Comparison of ENCODE assay signal across 21 cellular contexts in the genomic region with DNA sequence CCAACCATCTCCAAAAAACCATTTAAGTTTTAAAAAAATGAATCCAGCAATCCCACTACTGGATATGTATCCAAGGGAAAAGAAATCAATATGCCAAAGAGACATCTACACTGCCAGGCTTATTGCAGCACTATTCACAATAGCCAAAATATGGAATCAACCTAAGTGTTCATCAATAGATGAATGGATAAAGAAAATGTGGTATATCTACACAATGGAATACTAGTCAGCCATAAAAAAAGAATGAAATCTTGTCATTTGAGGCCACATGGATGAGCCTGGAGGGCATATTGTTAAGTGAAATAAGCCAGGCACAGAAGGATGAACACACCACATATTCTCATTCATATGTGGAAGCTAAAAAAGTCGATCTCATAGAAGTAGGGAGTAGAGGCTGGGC.
DNase-seq lines count a peak whose midpoint lies in the region; ATAC-seq, FAIRE-seq and TF ChIP-seq lines count a peak whose summit lies in the region.
"Had no signal": no experiment of that assay in that cellular context is flagged by ENCODE, and none has a peak within 500 bp of the region (broad histone marks: within the 10 kb centered on the region; RNA-seq: fewer than 3 reads in every experiment).

No MANE protein-coding gene starts in this region.

- no peak for ATAC-seq in gastrocnemius medialis
- ATAC-seq in activated CD8-positive, alpha-beta memory T cell treated with anti-CD3 and anti-CD28 coated beads, Interleukin-2, amount 10 ng/mL, durations not matched to agents 7 days and 5 days: no peak
- no peak for ATAC-seq in HG03460 (IDR thresholded peaks at IDR 0.05; ENCODE audit: unreplicated experiment)
- ATAC-seq: CD8-positive, alpha-beta T cell had no signal

- no peaks in the 10 kb centered on the region for H3K27me3 ChIP-seq in gastrocnemius medialis
- H3K27me3 ChIP-seq: BE2C, BLaER1 had no signal

- TF ChIP-seq POLR2A in gastrocnemius medialis (IDR thresholded peaks at IDR 0.05): no peak

- H3K4me1 Mint-ChIP-seq in activated CD8-positive, alpha-beta memory T cell treated with anti-CD3 and anti-CD28 coated beads, Interleukin-2, amount 10 ng/mL, durations not matched to agents 7 days and 5 days: no peaks in the 10 kb centered on the region
- H3K4me1 Mint-ChIP-seq: CD14-positive monocyte had no signal

- peak; percentile 31 for FAIRE-seq in GM18507 (lab: Jason Lieb, UNC)
- FAIRE-seq: A204.1, D721Med, G401.6, GM12891 had no signal

- H3K4me1 ChIP-seq in HEK293 (ENCODE audit: control insufficient read depth, insufficient read depth, low read length): no peaks in the 10 kb centered on the region
- peaks cover 23 to 29% of the 10 kb centered on the region in 2 donors for H3K4me1 ChIP-seq in gastrocnemius medialis
- H3K4me1 ChIP-seq: BE2C, BLaER1, Caco-2 had no signal

- DNase-seq in GM18507 (ENCODE audit: extremely low spot score, insufficient read length, low read depth): no peak
- no peak for DNase-seq in gastrocnemius medialis
- no peak for DNase-seq in activated CD8-positive, alpha-beta memory T cell treated with anti-CD3 and anti-CD28 coated beads, Interleukin-2, amount 10 ng/mL, durations not matched to agents 7 days and 5 days
- DNase-seq: 8988T; ACHN; BE2C; C1 segment of cervical spinal cord; Caco-2; Calu3; CD4-positive, CD25-positive, alpha-beta regulatory T cell; CD8-positive, alpha-beta T cell; DMS79 treated with DMSO at 0.1 percent for 48 hours; GF-D8 had no signal

- H3K4me3 Mint-ChIP-seq in activated CD8-positive, alpha-beta memory T cell treated with anti-CD3 and anti-CD28 coated beads, Interleukin-2, amount 10 ng/mL, durations not matched to agents 7 days and 5 days: no peak overlapping the region
- H3K4me3 Mint-ChIP-seq: CD14-positive monocyte; CD4-positive, CD25-positive, alpha-beta regulatory T cell; CD8-positive, alpha-beta T cell had no signal

- intact Hi-C loops in gastrocnemius medialis (cut with DNase I; ENCODE audit: low total_unique reads): no loop called here

- H3K27ac ChIP-seq in HEK293 (ENCODE audit: extremely low read depth, low read depth, low read length) (no peak overlapping the region), gastrocnemius medialis (peak overlapping the region in 3 of 4 donors; percentile 30 to 66 (median 48))
- H3K27ac ChIP-seq: BLaER1 had no signal

- H3K36me3 Mint-ChIP-seq in activated CD8-positive, alpha-beta memory T cell treated with anti-CD3 and anti-CD28 coated beads, Interleukin-2, amount 10 ng/mL, durations not matched to agents 7 days and 5 days: peaks cover 6% of the 10 kb centered on the region
- H3K36me3 Mint-ChIP-seq: CD14-positive monocyte had no signal

- in situ Hi-C loops in gastrocnemius medialis (cut with MboI; ENCODE audit: low sequenced_read_pairs in 4 of 4): no loop called here

- CTCF ChIA-PET in HEK293 (lab: Yijun Ruan, JAX): no interaction called here
- CTCF ChIA-PET in activated CD8-positive, alpha-beta memory T cell treated with anti-CD3 and anti-CD28 coated beads, Interleukin-2, amount 10 ng/mL, durations not matched to agents 7 days and 5 days (lab: Charles Lee): no interaction called here

- no peaks in the 10 kb centered on the region for H3K9me3 ChIP-seq in HEK293 (ENCODE audit: control insufficient read depth, insufficient read depth, low read depth, low read length)
- no peaks in the 10 kb centered on the region for H3K9me3 ChIP-seq in gastrocnemius medialis
- H3K9me3 ChIP-seq: BE2C, Caco-2 had no signal

- no peak overlapping the region for H3K27ac Mint-ChIP-seq in activated CD8-positive, alpha-beta memory T cell treated with anti-CD3 and anti-CD28 coated beads, Interleukin-2, amount 10 ng/mL, durations not matched to agents 7 days and 5 days
- H3K27ac Mint-ChIP-seq: CD14-positive monocyte; CD4-positive, CD25-positive, alpha-beta regulatory T cell; CD8-positive, alpha-beta T cell had no signal

- H3K9me3 Mint-ChIP-seq in activated CD8-positive, alpha-beta memory T cell treated with anti-CD3 and anti-CD28 coated beads, Interleukin-2, amount 10 ng/mL, durations not matched to agents 7 days and 5 days (ENCODE audit: low read depth): no peaks in the 10 kb centered on the region

- TF ChIP-seq CTCF in HEK293 (tag by site-specific recombination; IDR thresholded peaks at IDR 0.05) (no peak), gastrocnemius medialis (IDR thresholded peaks at IDR 0.05 in 4 of 5, conservative IDR thresholded peaks at IDR 0.05 in 1 of 5) (no peak)

- H3K27me3 Mint-ChIP-seq in activated CD8-positive, alpha-beta memory T cell treated with anti-CD3 and anti-CD28 coated beads, Interleukin-2, amount 10 ng/mL, durations not matched to agents 7 days and 5 days: no peaks in the 10 kb centered on the region
- H3K27me3 Mint-ChIP-seq: CD4-positive, CD25-positive, alpha-beta regulatory T cell had no signal

- H3K4me3 ChIP-seq in HEK293 (ENCODE audit: low read depth, low read length) (no peak overlapping the region), gastrocnemius medialis (no peak overlapping the region)
- H3K4me3 ChIP-seq: BLaER1 had no signal

- no peaks in the 10 kb centered on the region for H3K36me3 ChIP-seq in HEK293 (ENCODE audit: control insufficient read depth in 2 of 2, insufficient read depth in 1 of 2, low read length in 2 of 2)
- H3K36me3 ChIP-seq in gastrocnemius medialis: no peaks in the 10 kb centered on the region
- H3K36me3 ChIP-seq: BE2C, BLaER1 had no signal

- POLR2A ChIA-PET in HEK293 (lab: Yijun Ruan, JAX): no interaction called here

TF ChIP-seq in HEK293, 187 proteins besides CTCF, POLR2A, EP300 and RAD21:
- 0 out of 2 replicates have a peak, but pooled peaks have one; percentile 19 for TF ChIP-seq ZNF146 (tag by site-specific recombination; IDR thresholded peaks at IDR 0.05)
- no peak for TF ChIP-seq ZNF610 (tag by site-specific recombination; IDR thresholded peaks at IDR 0.05; ENCODE audit: borderline replicate concordance)
